In the genomic region with DNA sequence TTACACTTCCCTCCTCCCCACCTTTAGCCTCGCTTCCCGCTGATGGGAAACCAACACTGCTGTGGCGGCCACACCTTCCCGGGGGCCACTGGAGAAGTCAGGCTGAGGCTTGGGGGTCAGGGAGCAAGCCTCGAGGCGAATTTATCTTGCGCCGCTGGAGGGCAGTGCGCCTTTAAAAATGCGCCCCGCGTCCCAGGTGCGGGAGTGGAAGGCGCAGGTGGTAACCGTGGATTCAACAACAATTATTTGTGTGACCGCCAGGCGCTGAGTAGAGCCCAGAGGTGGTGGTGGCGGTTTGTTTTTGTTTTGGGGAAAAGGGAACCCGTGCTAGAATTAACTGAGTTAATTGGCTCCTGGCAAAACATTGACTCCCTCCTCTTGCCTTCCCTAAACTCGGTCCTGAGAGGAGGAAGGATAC, we compare ENCODE assay signal across 8 cellular contexts. TPM values are rescaled to one million over a fixed set of nuclear protein-coding genes. Genes with fewer than 3 reads are reported as not detected.
A peak's percentile ranks its signal among the peaks of the same experiment; 100 is the strongest.
DNase-seq lines count a peak whose midpoint lies in the region; ATAC-seq and TF ChIP-seq lines count a peak whose summit lies in the region.

No MANE protein-coding gene starts in this region.

- peaks cover 3% of the 10 kb centered on the region for H3K27me3 ChIP-seq in lung (ENCODE audit: control insufficient read depth, insufficient read depth)

- 1 to 2% methylated on average over 20 of the region's 20 CpGs for WGBS in lung, 2 donors

- intact Hi-C loops in Right ventricle myocardium inferior (cut with DNase I) (loop anchor here (2.0 to 5.0 kb wide), 3 partner anchors 96 to 388 kb away; no protein-coding TSS in a partner anchor), cardiac septum (cut with DNase I) (loop anchor here (1.0 to 2.0 kb wide), 3 partner anchors 96 to 390 kb away; no protein-coding TSS in a partner anchor)
- intact Hi-C loops in activated CD4-positive, alpha-beta T cell treated with anti-CD3 and anti-CD28 coated beads, Interleukin-2, amount 10 ng/mL, durations not matched to agents 24 days and 14 days (cut with micrococcal nuclease): loop anchor here (1.0 to 5.0 kb wide), 6 partner anchors 96 to 611 kb away; no protein-coding TSS in a partner anchor

- H3K4me1 Mint-ChIP-seq in activated CD4-positive, alpha-beta T cell treated with anti-CD3 and anti-CD28 coated beads, Interleukin-2, amount 10 ng/mL, durations not matched to agents 24 days and 14 days: peaks cover 24% of the 10 kb centered on the region

- no peak for TF ChIP-seq CTCF in coronary artery (IDR thresholded peaks at IDR 0.05)
- peak; percentile 48 for TF ChIP-seq CTCF in lung (IDR thresholded peaks at IDR 0.05; ENCODE audit: control extremely low read depth, extremely low read depth)

- H3K36me3 Mint-ChIP-seq in activated CD4-positive, alpha-beta T cell treated with anti-CD3 and anti-CD28 coated beads, Interleukin-2, amount 10 ng/mL, durations not matched to agents 24 days and 14 days (ENCODE audit: low read depth): no peaks in the 10 kb centered on the region

- H3K9me3 Mint-ChIP-seq in activated CD4-positive, alpha-beta T cell treated with anti-CD3 and anti-CD28 coated beads, Interleukin-2, amount 10 ng/mL, durations not matched to agents 24 days and 14 days: no peaks in the 10 kb centered on the region

- no peak overlapping the region for H3K27ac Mint-ChIP-seq in activated CD4-positive, alpha-beta T cell treated with anti-CD3 and anti-CD28 coated beads, Interleukin-2, amount 10 ng/mL, durations not matched to agents 24 days and 14 days

- DNase-seq in Right ventricle myocardium inferior (ENCODE audit: missing footprints): peak; percentile 69
- no peak for DNase-seq in cardiac septum (ENCODE audit: low spot score)
- peak; percentile 60 for DNase-seq in NCI-H2029 treated with DMSO at 0.1 percent for 48 hours (lab: John Stamatoyannopoulos, UW)
- DNase-seq in activated CD4-positive, alpha-beta T cell treated with anti-CD3 and anti-CD28 coated beads, Interleukin-2, amount 10 ng/mL, durations not matched to agents 24 days and 14 days: peak; percentile 91
- DNase-seq in coronary artery (ENCODE audit: low spot score): no peak
- DNase-seq in lung (ENCODE audit: low spot score): peak; percentile 46
- DNase-seq in stimulated activated CD8-positive, alpha-beta memory T cell treated with anti-CD3 and anti-CD28 coated beads, Interleukin-7, amount 100 ng/mL, for 1 hour (ENCODE audit: low read depth in 2 of 2): peak; percentile 42 to 50

- no peaks in the 10 kb centered on the region for H3K9me3 ChIP-seq in lung (ENCODE audit: control insufficient read depth in 2 of 2, insufficient read depth in 1 of 2, low read length in 1 of 2)

- peaks cover 3 to 9% of the 10 kb centered on the region in 2 donors for H3K4me1 ChIP-seq in lung (ENCODE audit: control insufficient read depth in 2 of 2, insufficient read depth in 2 of 2, low read length in 2 of 2)

- H3K36me3 ChIP-seq in lung (ENCODE audit: control insufficient read depth in 2 of 2, insufficient read depth in 2 of 2, low read length in 2 of 2): no peaks in the 10 kb centered on the region

- peak overlapping the region; percentile 62 for H3K4me3 Mint-ChIP-seq in activated CD4-positive, alpha-beta T cell treated with anti-CD3 and anti-CD28 coated beads, Interleukin-2, amount 10 ng/mL, durations not matched to agents 24 days and 14 days

- H3K27me3 Mint-ChIP-seq in activated CD4-positive, alpha-beta T cell treated with anti-CD3 and anti-CD28 coated beads, Interleukin-2, amount 10 ng/mL, durations not matched to agents 24 days and 14 days: peaks cover 63% of the 10 kb centered on the region

- peak overlapping the region; percentile 82 for H3K4me3 ChIP-seq in coronary artery
- H3K4me3 ChIP-seq in lung: no peak overlapping the region

- ATAC-seq in Right ventricle myocardium inferior: no peak
- ATAC-seq in lung (ENCODE audit: insufficient read depth, low FRiP score): no peak
- no peak for ATAC-seq in HG03025 (IDR thresholded peaks at IDR 0.05; ENCODE audit: low FRiP score, unreplicated experiment)

- H3K27ac ChIP-seq in coronary artery (no peak overlapping the region), lung (ENCODE audit: low read depth in 1 of 2, low read length in 1 of 2) (no peak overlapping the region)

RNA-seq across cellular contexts. Expression of gene CFAP77, which starts 1.1 kb away (rescaled TPM):
- total RNA-seq in Right ventricle myocardium inferior (2.9 TPM), cardiac septum (1.2 TPM), lung (10 to 100 TPM in 1 of 2 donors, 1 to 10 TPM in 1; 6.9 to 12.8 TPM)
- not detected in 2 replicates for total RNA-seq in activated CD4-positive, alpha-beta T cell treated with anti-CD3 and anti-CD28 coated beads, Interleukin-2, amount 10 ng/mL, durations not matched to agents 24 days and 14 days
- polyA plus RNA-seq in lung: 1 to 10 TPM; 4.9 to 5.5 TPM

RNA-seq across cellular contexts. Expression of gene TTF1, which starts 4.5 kb away (rescaled TPM):
- 17.2 TPM for total RNA-seq in Right ventricle myocardium inferior
- 16.5 TPM for total RNA-seq in cardiac septum
- 33.6 and 34.8 TPM in 2 replicates for total RNA-seq in activated CD4-positive, alpha-beta T cell treated with anti-CD3 and anti-CD28 coated beads, Interleukin-2, amount 10 ng/mL, durations not matched to agents 24 days and 14 days
- total RNA-seq in lung: 10 to 100 TPM; 10.1 to 17.3 TPM
- polyA plus RNA-seq in lung: 10 to 100 TPM; 12.6 to 14.0 TPM

RNA-seq across cellular contexts. Expression of gene SETX, which starts 56.3 kb away (rescaled TPM):
- total RNA-seq in Right ventricle myocardium inferior: 20.5 TPM
- total RNA-seq in cardiac septum: 30.0 TPM
- total RNA-seq in activated CD4-positive, alpha-beta T cell treated with anti-CD3 and anti-CD28 coated beads, Interleukin-2, amount 10 ng/mL, durations not matched to agents 24 days and 14 days: 45.8 and 46.0 TPM in 2 replicates
- 10 to 100 TPM; 44.6 to 90.0 TPM for total RNA-seq in lung
- polyA plus RNA-seq in lung: 10 to 100 TPM; 14.6 to 23.8 TPM

Comparison
In these comparisons a context has a peak if more than half of its experiments do, and no peak if none do; other contexts are left out.
1. DNase-seq: peak in Right ventricle myocardium inferior (single experiment), NCI-H2029 treated with DMSO at 0.1 percent for 48 hours (single experiment), activated CD4-positive, alpha-beta T cell treated with anti-CD3 and anti-CD28 coated beads, Interleukin-2, amount 10 ng/mL, durations not matched to agents 24 days and 14 days (single experiment), lung (single experiment) and stimulated activated CD8-positive, alpha-beta memory T cell treated with anti-CD3 and anti-CD28 coated beads, Interleukin-7, amount 100 ng/mL, for 1 hour (2 of 2); none in cardiac septum (single experiment) and coronary artery (single experiment).